In the genomic region with DNA sequence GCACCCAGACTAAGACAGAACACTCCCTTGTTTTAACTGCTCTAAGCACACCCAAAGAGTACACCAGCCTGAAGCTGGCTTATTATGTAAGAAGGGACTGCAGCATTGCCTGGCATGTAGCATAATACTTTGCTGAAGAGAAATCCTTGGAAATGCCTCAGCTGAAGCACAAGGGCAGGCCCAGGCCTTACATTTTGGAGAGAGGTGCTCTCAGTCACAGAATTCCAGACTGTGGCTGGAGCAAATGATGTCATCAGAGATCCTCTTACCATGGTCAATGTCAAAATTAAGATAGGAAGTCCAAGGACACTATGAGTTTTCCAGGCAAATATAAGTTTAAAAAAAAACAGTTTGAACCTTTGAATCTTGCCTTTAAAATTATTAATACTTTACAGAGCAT, we compare ENCODE assay signal across 9 cellular contexts. TPM values are rescaled to one million over a fixed set of nuclear protein-coding genes. Genes with fewer than 3 reads are reported as not detected.
DNase-seq lines count a peak whose midpoint lies in the region; ATAC-seq lines count a peak whose summit lies in the region.
"Had no signal": no experiment of that assay in that cellular context is flagged by ENCODE, and none has a peak within 500 bp of the region (broad histone marks: within the 10 kb centered on the region; RNA-seq: fewer than 3 reads in every experiment).

No MANE protein-coding gene starts in this region.

- peak overlapping the region; percentile 63 for H3K4me3 Mint-ChIP-seq in stimulated activated naive CD8-positive, alpha-beta T cell treated with anti-CD3 and anti-CD28 coated beads, Interleukin-15, Interleukin-2, amounts not matched to agents 100 ng/mL and 50 ng/mL, for 24 hours
- H3K4me3 Mint-ChIP-seq in activated T-helper 17 cell treated with anti-CD3 and anti-CD28 coated beads, Interleukin-2, amount 50 U/mL, for 72 hours: peak overlapping the region; percentile 84
- peak overlapping the region; percentile 6 to 73 (median 67) for H3K4me3 Mint-ChIP-seq in immature natural killer cell

- no peaks in the 10 kb centered on the region for H3K36me3 Mint-ChIP-seq in stimulated activated naive CD8-positive, alpha-beta T cell treated with anti-CD3 and anti-CD28 coated beads, Interleukin-15, Interleukin-2, amounts not matched to agents 100 ng/mL and 50 ng/mL, for 24 hours (ENCODE audit: low read depth)
- H3K36me3 Mint-ChIP-seq in activated T-helper 17 cell treated with anti-CD3 and anti-CD28 coated beads, Interleukin-2, amount 50 U/mL, for 72 hours (ENCODE audit: low read depth): peaks cover 17% of the 10 kb centered on the region
- no peaks in the 10 kb centered on the region for H3K36me3 Mint-ChIP-seq in immature natural killer cell

- no peak for DNase-seq in stimulated activated naive CD8-positive, alpha-beta T cell treated with anti-CD3 and anti-CD28 coated beads, Interleukin-15, Interleukin-2, amounts not matched to agents 100 U/mL and 50 U/mL, for 24 hours
- no peak for DNase-seq in immature natural killer cell
- no peak for DNase-seq in KG1 (lab: John Stamatoyannopoulos, UW)
- DNase-seq in stimulated activated CD4-positive, alpha-beta T cell treated with anti-CD3 and anti-CD28 coated beads, Interleukin-4, amount 100 ng/mL, for 24 hours: no peak
- DNase-seq in NCI-H128 (lab: John Stamatoyannopoulos, UW; ENCODE audit: unreplicated experiment): no peak

- no peaks in the 10 kb centered on the region for H3K9me3 Mint-ChIP-seq in stimulated activated naive CD8-positive, alpha-beta T cell treated with anti-CD3 and anti-CD28 coated beads, Interleukin-15, Interleukin-2, amounts not matched to agents 100 ng/mL and 50 ng/mL, for 24 hours
- no peaks in the 10 kb centered on the region for H3K9me3 Mint-ChIP-seq in activated T-helper 17 cell treated with anti-CD3 and anti-CD28 coated beads, Interleukin-2, amount 50 U/mL, for 72 hours
- H3K9me3 Mint-ChIP-seq in immature natural killer cell: no peaks in the 10 kb centered on the region

- peaks cover 76% of the 10 kb centered on the region for H3K4me1 Mint-ChIP-seq in stimulated activated naive CD8-positive, alpha-beta T cell treated with anti-CD3 and anti-CD28 coated beads, Interleukin-15, Interleukin-2, amounts not matched to agents 100 ng/mL and 50 ng/mL, for 24 hours (ENCODE audit: low read depth)
- peaks cover 18% of the 10 kb centered on the region for H3K4me1 Mint-ChIP-seq in activated T-helper 17 cell treated with anti-CD3 and anti-CD28 coated beads, Interleukin-2, amount 50 U/mL, for 72 hours
- H3K4me1 Mint-ChIP-seq in immature natural killer cell: peaks cover 39 to 55% of the 10 kb centered on the region in 2 donors

- no peaks in the 10 kb centered on the region for H3K27me3 Mint-ChIP-seq in stimulated activated naive CD8-positive, alpha-beta T cell treated with anti-CD3 and anti-CD28 coated beads, Interleukin-15, Interleukin-2, amounts not matched to agents 100 ng/mL and 50 ng/mL, for 24 hours
- H3K27me3 Mint-ChIP-seq in activated T-helper 17 cell treated with anti-CD3 and anti-CD28 coated beads, Interleukin-2, amount 50 U/mL, for 72 hours: no peaks in the 10 kb centered on the region
- H3K27me3 Mint-ChIP-seq in immature natural killer cell (ENCODE audit: low read depth in 3 of 3): peaks cover 1 to 9% (median 7%) of the 10 kb centered on the region in 3 donors

- H3K27ac Mint-ChIP-seq in stimulated activated naive CD8-positive, alpha-beta T cell treated with anti-CD3 and anti-CD28 coated beads, Interleukin-15, Interleukin-2, amounts not matched to agents 100 ng/mL and 50 ng/mL, for 24 hours: no peak overlapping the region
- no peak overlapping the region for H3K27ac Mint-ChIP-seq in activated T-helper 17 cell treated with anti-CD3 and anti-CD28 coated beads, Interleukin-2, amount 50 U/mL, for 72 hours
- peak overlapping the region in 1 of 6 donors; percentile 6 for H3K27ac Mint-ChIP-seq in immature natural killer cell

- no peak for ATAC-seq in stimulated activated naive CD8-positive, alpha-beta T cell treated with anti-CD3 and anti-CD28 coated beads, Interleukin-15, Interleukin-2, amounts not matched to agents 100 U/mL and 50 U/mL, for 24 hours
- no peak for ATAC-seq in activated T-helper 17 cell treated with anti-CD3 and anti-CD28 coated beads, Interleukin-2, amount 50 U/mL, for 72 hours (replicated peaks)
- no peak for ATAC-seq in GM21367 (IDR thresholded peaks at IDR 0.05; ENCODE audit: unreplicated experiment)
- ATAC-seq: esophagus mucosa had no signal

RNA-seq across cellular contexts. Expression of gene ARHGEF6, which starts 14.8 kb away (rescaled TPM):
- total RNA-seq in activated T-helper 17 cell treated with anti-CD3 and anti-CD28 coated beads, Interleukin-2, amount 50 U/mL, for 72 hours: 10 to 100 TPM; 56.8 to 67.6 TPM
- polyA plus RNA-seq in immature natural killer cell: 10 to 100 TPM; 48.4 to 62.0 (median 50.5) TPM
